1 cellular context compared by ENCODE assay signal in genomic region chr12:101855364-101855884, GRCh38.
TF ChIP-seq lines count a peak whose summit lies in the region.

No MANE protein-coding gene starts in this region.

TF ChIP-seq in HCT116, 20 proteins besides CTCF, POLR2A, EP300 and RAD21 (continued from another document):
- no peak for TF ChIP-seq REST (IDR thresholded peaks at IDR 0.05; ENCODE audit: low read depth)
- no peak for TF ChIP-seq ATF3 (IDR thresholded peaks at IDR 0.05)
- no peak for TF ChIP-seq EGR1 (IDR thresholded peaks at IDR 0.05; ENCODE audit: low read depth)
- TF ChIP-seq POLR2AphosphoS5 (IDR thresholded peaks at IDR 0.05; ENCODE audit: low read depth, low read length) = no peak
- TF ChIP-seq SRF (IDR thresholded peaks at IDR 0.05; ENCODE audit: low read depth) = no peak
- TF ChIP-seq TCF7L2 (IDR thresholded peaks at IDR 0.05; ENCODE audit: borderline replicate concordance, extremely low read depth, insufficient read depth, insufficient read length) = no peak
